In genomic region chr12:90954921-90955320, GRCh38 we compare ENCODE assay signal across 1 cellular context.
TF ChIP-seq lines count a peak whose summit lies in the region.

Gene CCER1, minus strand, starts transcription at chr12:90955176. Its CDS starts 434 bp downstream, at chr12:90954742.

TF ChIP-seq in SK-N-SH, 30 proteins besides CTCF, POLR2A, EP300 and RAD21 (continued from another document):
- no peak for TF ChIP-seq ZBTB33 (IDR thresholded peaks at IDR 0.05; ENCODE audit: borderline replicate concordance, low read depth)
- TF ChIP-seq REST (IDR thresholded peaks at IDR 0.05; ENCODE audit: low read depth, low read length): no peak
- TF ChIP-seq MAX (IDR thresholded peaks at IDR 0.05; ENCODE audit: low read depth): no peak
- no peak for TF ChIP-seq RCOR1 (IDR thresholded peaks at IDR 0.05; ENCODE audit: low read length)
- TF ChIP-seq MXI1 (IDR thresholded peaks at IDR 0.05; ENCODE audit: low read depth, low read length): no peak
- TF ChIP-seq FOSL2 (IDR thresholded peaks at IDR 0.05; ENCODE audit: borderline replicate concordance, low read depth): no peak
- no peak for TF ChIP-seq JUND (IDR thresholded peaks at IDR 0.05)
- TF ChIP-seq TAF1 (IDR thresholded peaks at IDR 0.05; ENCODE audit: borderline replicate concordance, low read depth, low read length): no peak
- TF ChIP-seq USF2 (IDR thresholded peaks at IDR 0.05; ENCODE audit: borderline replicate concordance, low read depth, low read length): no peak
- no peak for TF ChIP-seq FOXM1 (IDR thresholded peaks at IDR 0.05; ENCODE audit: low read depth)
- TF ChIP-seq RFX5 (IDR thresholded peaks at IDR 0.05; ENCODE audit: low read length): no peak
- no peak for TF ChIP-seq RXRA (IDR thresholded peaks at IDR 0.05; ENCODE audit: borderline replicate concordance, low read depth)
